1 cellular context compared by ENCODE assay signal in the genomic region with DNA sequence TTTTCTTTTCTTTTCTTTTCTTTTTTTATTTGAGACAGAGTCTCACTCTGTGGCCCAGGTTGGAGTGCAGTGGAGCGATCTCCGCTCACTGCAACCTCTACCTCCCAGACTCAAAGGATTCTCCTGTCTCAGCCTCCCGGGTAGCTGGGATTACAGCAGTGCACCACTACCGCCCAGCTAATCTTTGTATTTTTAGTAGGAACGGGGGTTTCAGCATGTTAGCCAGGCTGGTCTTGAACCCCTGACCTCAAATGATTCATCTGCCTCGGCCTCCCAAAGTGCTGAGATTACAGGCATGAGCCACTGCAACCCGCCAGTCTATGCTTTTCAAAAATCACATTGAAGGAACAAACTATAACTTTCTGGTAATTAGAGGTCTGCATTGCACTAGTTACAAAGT.
TF ChIP-seq lines count a peak whose summit lies in the region.

No MANE protein-coding gene starts in this region.

TF ChIP-seq in K562, 482 proteins besides CTCF, POLR2A, EP300 and RAD21:
- TF ChIP-seq CXXC5 (CRISPR knock-in tag; IDR thresholded peaks at IDR 0.05) (0 out of 2 replicates have a peak, but pooled peaks have one; percentile 9), PRPF4 (IDR thresholded peaks at IDR 0.05; ENCODE audit: insufficient read depth, low read depth, low read length, poor library complexity, severe bottlenecking) (no peak), MTA3 (IDR thresholded peaks at IDR 0.05; ENCODE audit: borderline replicate concordance) (0 out of 2 replicates have a peak, but pooled peaks have one; percentile 12), ZNF232 (CRISPR knock-in tag; IDR thresholded peaks at IDR 0.05) (no peak), ZBTB7A (IDR thresholded peaks at IDR 0.05; ENCODE audit: borderline replicate concordance, control insufficient read depth, low read depth, low read length) (no peak), STAT5B (CRISPR knock-in tag; IDR thresholded peaks at IDR 0.05) (no peak), ATF1 (CRISPR knock-in tag; IDR thresholded peaks at IDR 0.05) (no peak), ATF1 (tag; IDR thresholded peaks at IDR 0.05) (no peak), ZBTB8A (IDR thresholded peaks at IDR 0.05; ENCODE audit: partially characterized antibody) (no peak), RNF219 (CRISPR knock-in tag; IDR thresholded peaks at IDR 0.05) (no peak), RBBP5 (IDR thresholded peaks at IDR 0.05; ENCODE audit: borderline replicate concordance, insufficient read depth, low read length, poor library complexity, severe bottlenecking) (peak; percentile 4), HDAC1 (IDR thresholded peaks at IDR 0.05) (peak in 1 of 2 experiments; percentile 56; a peak in 1 of 4 replicates), STAG1 (CRISPR knock-in tag; IDR thresholded peaks at IDR 0.05; ENCODE audit: borderline replicate concordance) (no peak), CBFA2T3 (IDR thresholded peaks at IDR 0.05) (peak; percentile 17; the same call in 1 of the 2 replicates), GTF2E2 (tag; IDR thresholded peaks at IDR 0.05) (0 out of 2 replicates have a peak, but pooled peaks have one; percentile 49), NFIX (CRISPR knock-in tag; IDR thresholded peaks at IDR 0.05; ENCODE audit: low read depth) (no peak), RHOXF2B (CRISPR knock-in tag; conservative IDR thresholded peaks at IDR 0.05) (no peak), JUND (IDR thresholded peaks at IDR 0.05; ENCODE audit: borderline replicate concordance, low read depth, low read length) (0 out of 2 replicates have a peak, but pooled peaks have one; percentile 16), JUND (tag; IDR thresholded peaks at IDR 0.05; ENCODE audit: borderline replicate concordance, low read depth, low read length) (no peak), MLLT1 (IDR thresholded peaks at IDR 0.05) (peak in 1 of 2 experiments; percentile 27; a peak in 1 of 4 replicates), BCOR (IDR thresholded peaks at IDR 0.05) (no peak), CTCFL (IDR thresholded peaks at IDR 0.05; ENCODE audit: borderline replicate concordance, insufficient read depth, low read depth, low read length, poor library complexity, severe bottlenecking) (no peak), SMARCA5 (IDR thresholded peaks at IDR 0.05) (0 out of 2 replicates have a peak, but pooled peaks have one; percentile 11), DNMT1 (IDR thresholded peaks at IDR 0.05) (no peak), ETV6 (IDR thresholded peaks at IDR 0.05; ENCODE audit: borderline replicate concordance in 1 of 2, low read depth in 2 of 2, low read length in 1 of 2) (no peak), ETV6 (CRISPR knock-in tag; IDR thresholded peaks at IDR 0.05; ENCODE audit: borderline replicate concordance) (no peak), HEY1 (CRISPR knock-in tag; IDR thresholded peaks at IDR 0.05; ENCODE audit: borderline replicate concordance) (no peak), KDM5B (IDR thresholded peaks at IDR 0.05; ENCODE audit: insufficient replicate concordance, low read depth, low read length) (no peak), SMARCA4 (IDR thresholded peaks at IDR 0.05) (0 out of 2 replicates have a peak, but pooled peaks have one; percentile 22), RCOR1 (IDR thresholded peaks at IDR 0.05; ENCODE audit: borderline replicate concordance in 1 of 2, low read depth in 2 of 2, low read length in 2 of 2) (peak in 1 of 2 experiments; percentile 57; a peak in 1 of 4 replicates), ARID1B (IDR thresholded peaks at IDR 0.05) (peak; percentile 18; the same call in 1 of the 2 replicates), KDM1A (IDR thresholded peaks at IDR 0.05) (peak; percentile 84 to 90), HNRNPUL1 (IDR thresholded peaks at IDR 0.05; ENCODE audit: low read length) (no peak)
- TF ChIP-seq, protein P1, sequence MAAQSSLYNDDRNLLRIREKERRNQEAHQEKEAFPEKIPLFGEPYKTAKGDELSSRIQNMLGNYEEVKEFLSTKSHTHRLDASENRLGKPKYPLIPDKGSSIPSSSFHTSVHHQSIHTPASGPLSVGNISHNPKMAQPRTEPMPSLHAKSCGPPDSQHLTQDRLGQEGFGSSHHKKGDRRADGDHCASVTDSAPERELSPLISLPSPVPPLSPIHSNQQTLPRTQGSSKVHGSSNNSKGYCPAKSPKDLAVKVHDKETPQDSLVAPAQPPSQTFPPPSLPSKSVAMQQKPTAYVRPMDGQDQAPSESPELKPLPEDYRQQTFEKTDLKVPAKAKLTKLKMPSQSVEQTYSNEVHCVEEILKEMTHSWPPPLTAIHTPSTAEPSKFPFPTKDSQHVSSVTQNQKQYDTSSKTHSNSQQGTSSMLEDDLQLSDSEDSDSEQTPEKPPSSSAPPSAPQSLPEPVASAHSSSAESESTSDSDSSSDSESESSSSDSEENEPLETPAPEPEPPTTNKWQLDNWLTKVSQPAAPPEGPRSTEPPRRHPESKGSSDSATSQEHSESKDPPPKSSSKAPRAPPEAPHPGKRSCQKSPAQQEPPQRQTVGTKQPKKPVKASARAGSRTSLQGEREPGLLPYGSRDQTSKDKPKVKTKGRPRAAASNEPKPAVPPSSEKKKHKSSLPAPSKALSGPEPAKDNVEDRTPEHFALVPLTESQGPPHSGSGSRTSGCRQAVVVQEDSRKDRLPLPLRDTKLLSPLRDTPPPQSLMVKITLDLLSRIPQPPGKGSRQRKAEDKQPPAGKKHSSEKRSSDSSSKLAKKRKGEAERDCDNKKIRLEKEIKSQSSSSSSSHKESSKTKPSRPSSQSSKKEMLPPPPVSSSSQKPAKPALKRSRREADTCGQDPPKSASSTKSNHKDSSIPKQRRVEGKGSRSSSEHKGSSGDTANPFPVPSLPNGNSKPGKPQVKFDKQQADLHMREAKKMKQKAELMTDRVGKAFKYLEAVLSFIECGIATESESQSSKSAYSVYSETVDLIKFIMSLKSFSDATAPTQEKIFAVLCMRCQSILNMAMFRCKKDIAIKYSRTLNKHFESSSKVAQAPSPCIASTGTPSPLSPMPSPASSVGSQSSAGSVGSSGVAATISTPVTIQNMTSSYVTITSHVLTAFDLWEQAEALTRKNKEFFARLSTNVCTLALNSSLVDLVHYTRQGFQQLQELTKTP (IDR thresholded peaks at IDR 0.05; ENCODE audit: low read depth in 1 of 2, partially characterized antibody in 2 of 2), result peak in 1 of 2 experiments; percentile 20
TF ChIP-seq in K562: peak in this region for 14.
